ENCODE assay signal across 7 cellular contexts in genomic region chr1:149212946-149213345, GRCh38.
DNase-seq lines count a peak whose midpoint lies in the region; ATAC-seq, FAIRE-seq and TF ChIP-seq lines count a peak whose summit lies in the region.
"Not testable (repeated sequence)": the region's sequence is repeated elsewhere in the genome, so short reads cannot be mapped to it uniquely, and the experiment has no call there.

No MANE protein-coding gene starts in this region.

- intact Hi-C loops in IMR-90 (cut with micrococcal nuclease); heart right ventricle (cut with DNase I); left lung (cut with DNase I); pancreas (cut with DNase I); upper lobe of right lung (cut with DNase I): not testable (repeated sequence)

- not testable (repeated sequence) for H3K4me1 Mint-ChIP-seq in WTC11

- H3K4me3 Mint-ChIP-seq in WTC11: not testable (repeated sequence)

- dilution Hi-C loops in IMR-90 (cut with HindIII; ENCODE audit: low sequenced_read_pairs, unreplicated experiment): not testable (repeated sequence)

- TF ChIP-seq CTCF in IMR-90 (conservative IDR thresholded peaks at IDR 0.05; ENCODE audit: low read depth, low read length); WTC11 (IDR thresholded peaks at IDR 0.05); foreskin keratinocyte (conservative IDR thresholded peaks at IDR 0.05); heart right ventricle (IDR thresholded peaks at IDR 0.05); left lung (IDR thresholded peaks at IDR 0.05); pancreas (IDR thresholded peaks at IDR 0.05); upper lobe of right lung (IDR thresholded peaks at IDR 0.05): not testable (repeated sequence)

- H3K14ac ChIP-seq in IMR-90 (replicated peaks; ENCODE audit: low read depth, low read length): not testable (repeated sequence)

- not testable (repeated sequence) for H4K91ac ChIP-seq in IMR-90 (ENCODE audit: insufficient read depth, low read depth, low read length)

- H3K9me1 ChIP-seq in IMR-90 (ENCODE audit: insufficient read depth, low read length): not testable (repeated sequence)

- H4K5ac ChIP-seq in IMR-90 (ENCODE audit: low read depth, low read length): not testable (repeated sequence)

- ATAC-seq in IMR-90 (ENCODE audit: low read depth) (peak; percentile 97), WTC11 (peak; percentile 87), foreskin keratinocyte (peak; percentile 43), heart right ventricle (peak; percentile 79 to 93 (median 90)), left lung (peak; percentile 53), pancreas (peak in 3 of 4 donors; percentile 22 to 59 (median 55)), upper lobe of right lung (peak; percentile 72)

- in situ Hi-C loops in IMR-90 (cut with MboI; ENCODE audit: low sequenced_read_pairs): not testable (repeated sequence)

- H3K27me3 ChIP-seq in IMR-90 (ENCODE audit: control insufficient read depth, insufficient read depth, low read length); foreskin keratinocyte; heart right ventricle; left lung; pancreas; upper lobe of right lung: not testable (repeated sequence)

- H2BK20ac ChIP-seq in IMR-90 (ENCODE audit: low read depth, low read length): not testable (repeated sequence)

- H3K27ac Mint-ChIP-seq in WTC11: not testable (repeated sequence)

- DNase-seq in IMR-90; WTC11 (ENCODE audit: low spot score); foreskin keratinocyte; heart right ventricle; left lung; pancreas; upper lobe of right lung: not testable (repeated sequence)

- H3K56ac ChIP-seq in IMR-90 (ENCODE audit: extremely low read depth, insufficient read depth, low read length): not testable (repeated sequence)

- not testable (repeated sequence) for H3K4me3 ChIP-seq in IMR-90 (ENCODE audit: insufficient read depth, low read depth, low read length); heart right ventricle; left lung; pancreas; upper lobe of right lung

- not testable (repeated sequence) for H3K36me3 ChIP-seq in IMR-90 (ENCODE audit: control insufficient read depth, insufficient read depth, low read length); heart right ventricle; left lung; pancreas; upper lobe of right lung

- H3K9ac ChIP-seq in IMR-90 (ENCODE audit: low read depth, low read length): not testable (repeated sequence)

- BruUV-seq in IMR-90 (replicated peaks; lab: Mats Ljungman, UMichigan): not testable (repeated sequence)

- H3K18ac ChIP-seq in IMR-90 (ENCODE audit: low read depth, low read length): not testable (repeated sequence)

- H3K23ac ChIP-seq in IMR-90 (ENCODE audit: low read depth, low read length): not testable (repeated sequence)

- not testable (repeated sequence) for H2AK5ac ChIP-seq in IMR-90 (ENCODE audit: low read depth, low read length)

- no CpG with 5 or more reads among the region's 3 CpGs for WGBS in IMR-90 (ENCODE audit: extremely low coverage in 2 of 2, insufficient read length in 1 of 2), 2 experiments
- WGBS in heart right ventricle, 2 donors: 0% methylated on average over 1 of the region's 3 CpGs
- WGBS in pancreas, 2 donors: 39 to 54% methylated on average over 1 of the region's 3 CpGs

- POLR2A ChIA-PET in IMR-90 (lab: Charles Lee; ENCODE audit: unreplicated experiment); WTC11 (lab: Charles Lee): not testable (repeated sequence)

- not testable (repeated sequence) for H3K27me3 Mint-ChIP-seq in WTC11 (ENCODE audit: low read depth)

- not testable (repeated sequence) for H2AK9ac ChIP-seq in IMR-90 (replicated peaks; ENCODE audit: low read depth, low read length, poor library complexity)

- not testable (repeated sequence) for H2BK15ac ChIP-seq in IMR-90 (ENCODE audit: low read depth, low read length)

- H2BK120ac ChIP-seq in IMR-90 (ENCODE audit: low read depth, low read length): not testable (repeated sequence)

- not testable (repeated sequence) for TF ChIP-seq RAD21 in IMR-90 (IDR thresholded peaks at IDR 0.05; ENCODE audit: low read length)

- not testable (repeated sequence) for H3K9me3 Mint-ChIP-seq in WTC11

- not testable (repeated sequence) for H2BK5ac ChIP-seq in IMR-90 (ENCODE audit: low read depth, low read length, poor library complexity, severe bottlenecking)

- not testable (repeated sequence) for TF ChIP-seq POLR2A in IMR-90 (IDR thresholded peaks at IDR 0.05; ENCODE audit: low read depth, low read length)

- CTCF ChIA-PET in IMR-90 (lab: Yijun Ruan, JAX); WTC11 (lab: Charles Lee): not testable (repeated sequence)

- H2AFZ ChIP-seq in IMR-90 (replicated peaks; ENCODE audit: low read length, poor library complexity): not testable (repeated sequence)

- not testable (repeated sequence) for H3K4me1 ChIP-seq in IMR-90 (ENCODE audit: control insufficient read depth, insufficient read depth, low read length); foreskin keratinocyte; heart right ventricle; left lung; pancreas; upper lobe of right lung

- not testable (repeated sequence) for H4K20me1 ChIP-seq in IMR-90 (ENCODE audit: insufficient read depth, low read length)

- H4K8ac ChIP-seq in IMR-90 (ENCODE audit: low read depth in 2 of 2, low read length in 2 of 2): not testable (repeated sequence)

- H3K4ac ChIP-seq in IMR-90 (ENCODE audit: low read depth, low read length): not testable (repeated sequence)

- not testable (repeated sequence) for H3K79me1 ChIP-seq in IMR-90 (ENCODE audit: low read depth in 1 of 2, low read length in 2 of 2)

- H3K27ac ChIP-seq in IMR-90 (ENCODE audit: insufficient read depth, low read length); foreskin keratinocyte; heart right ventricle; left lung; pancreas; upper lobe of right lung: not testable (repeated sequence)

- not testable (repeated sequence) for H3K36me3 Mint-ChIP-seq in WTC11

- FAIRE-seq in pancreas (lab: Jason Lieb, UNC): not testable (repeated sequence)

- not testable (repeated sequence) for H3K9me3 ChIP-seq in IMR-90 (ENCODE audit: control insufficient read depth, insufficient read depth, low read length); heart right ventricle; left lung; pancreas; upper lobe of right lung

- not testable (repeated sequence) for H3K4me2 ChIP-seq in IMR-90 (ENCODE audit: low read depth, low read length)

Comparison
In these comparisons a context has a peak if more than half of its experiments do, and no peak if none do; other contexts are left out.
1. ATAC-seq: peak in every context shown above with its lines; median percentile 97 in IMR-90; 90 in heart right ventricle; 87 in WTC11; 72 in upper lobe of right lung; 55 in pancreas; 53 in left lung; 43 in foreskin keratinocyte.